In the genomic region with DNA sequence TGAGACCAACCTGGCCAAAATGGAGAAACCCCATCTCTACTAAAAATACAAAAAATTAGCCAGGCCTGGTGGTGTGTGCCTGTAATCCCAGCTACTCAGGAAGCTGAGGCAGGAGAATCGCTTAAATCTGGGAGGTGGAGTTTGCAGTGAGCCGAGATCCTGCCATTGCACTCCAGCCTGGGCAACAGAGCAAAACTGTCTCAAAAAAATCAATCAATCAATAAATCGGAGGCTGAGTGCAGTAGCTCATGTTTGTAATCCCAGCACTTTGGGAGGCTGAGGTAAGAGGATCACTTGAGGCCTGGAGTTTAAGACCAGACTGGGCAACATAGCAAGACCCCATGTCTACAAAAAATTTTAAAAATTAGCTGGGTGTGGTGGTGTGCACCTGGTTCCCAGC, we compare ENCODE assay signal across 2 cellular contexts.
TF ChIP-seq lines count a peak whose summit lies in the region.

No MANE protein-coding gene starts in this region.

TF ChIP-seq in WTC11, 78 proteins besides CTCF, POLR2A, EP300 and RAD21:
- peak; percentile 85; the same call in 1 of the 2 replicates for TF ChIP-seq ZNF416 (CRISPR knock-in tag; IDR thresholded peaks at IDR 0.05)
- TF ChIP-seq GTF2I (CRISPR knock-in tag; conservative IDR thresholded peaks at IDR 0.05) = peak; percentile 91
- TF ChIP-seq, protein P1, sequence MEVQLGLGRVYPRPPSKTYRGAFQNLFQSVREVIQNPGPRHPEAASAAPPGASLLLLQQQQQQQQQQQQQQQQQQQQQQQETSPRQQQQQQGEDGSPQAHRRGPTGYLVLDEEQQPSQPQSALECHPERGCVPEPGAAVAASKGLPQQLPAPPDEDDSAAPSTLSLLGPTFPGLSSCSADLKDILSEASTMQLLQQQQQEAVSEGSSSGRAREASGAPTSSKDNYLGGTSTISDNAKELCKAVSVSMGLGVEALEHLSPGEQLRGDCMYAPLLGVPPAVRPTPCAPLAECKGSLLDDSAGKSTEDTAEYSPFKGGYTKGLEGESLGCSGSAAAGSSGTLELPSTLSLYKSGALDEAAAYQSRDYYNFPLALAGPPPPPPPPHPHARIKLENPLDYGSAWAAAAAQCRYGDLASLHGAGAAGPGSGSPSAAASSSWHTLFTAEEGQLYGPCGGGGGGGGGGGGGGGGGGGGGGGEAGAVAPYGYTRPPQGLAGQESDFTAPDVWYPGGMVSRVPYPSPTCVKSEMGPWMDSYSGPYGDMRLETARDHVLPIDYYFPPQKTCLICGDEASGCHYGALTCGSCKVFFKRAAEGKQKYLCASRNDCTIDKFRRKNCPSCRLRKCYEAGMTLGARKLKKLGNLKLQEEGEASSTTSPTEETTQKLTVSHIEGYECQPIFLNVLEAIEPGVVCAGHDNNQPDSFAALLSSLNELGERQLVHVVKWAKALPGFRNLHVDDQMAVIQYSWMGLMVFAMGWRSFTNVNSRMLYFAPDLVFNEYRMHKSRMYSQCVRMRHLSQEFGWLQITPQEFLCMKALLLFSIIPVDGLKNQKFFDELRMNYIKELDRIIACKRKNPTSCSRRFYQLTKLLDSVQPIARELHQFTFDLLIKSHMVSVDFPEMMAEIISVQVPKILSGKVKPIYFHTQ (CRISPR knock-in tag; IDR thresholded peaks at IDR 0.05) = peak; percentile 85
- peak; percentile 92 for TF ChIP-seq NFATC4 (CRISPR knock-in tag; IDR thresholded peaks at IDR 0.05)
- TF ChIP-seq ZNF671 (CRISPR knock-in tag; IDR thresholded peaks at IDR 0.05) = peak; percentile 87
- TF ChIP-seq, protein P2, sequence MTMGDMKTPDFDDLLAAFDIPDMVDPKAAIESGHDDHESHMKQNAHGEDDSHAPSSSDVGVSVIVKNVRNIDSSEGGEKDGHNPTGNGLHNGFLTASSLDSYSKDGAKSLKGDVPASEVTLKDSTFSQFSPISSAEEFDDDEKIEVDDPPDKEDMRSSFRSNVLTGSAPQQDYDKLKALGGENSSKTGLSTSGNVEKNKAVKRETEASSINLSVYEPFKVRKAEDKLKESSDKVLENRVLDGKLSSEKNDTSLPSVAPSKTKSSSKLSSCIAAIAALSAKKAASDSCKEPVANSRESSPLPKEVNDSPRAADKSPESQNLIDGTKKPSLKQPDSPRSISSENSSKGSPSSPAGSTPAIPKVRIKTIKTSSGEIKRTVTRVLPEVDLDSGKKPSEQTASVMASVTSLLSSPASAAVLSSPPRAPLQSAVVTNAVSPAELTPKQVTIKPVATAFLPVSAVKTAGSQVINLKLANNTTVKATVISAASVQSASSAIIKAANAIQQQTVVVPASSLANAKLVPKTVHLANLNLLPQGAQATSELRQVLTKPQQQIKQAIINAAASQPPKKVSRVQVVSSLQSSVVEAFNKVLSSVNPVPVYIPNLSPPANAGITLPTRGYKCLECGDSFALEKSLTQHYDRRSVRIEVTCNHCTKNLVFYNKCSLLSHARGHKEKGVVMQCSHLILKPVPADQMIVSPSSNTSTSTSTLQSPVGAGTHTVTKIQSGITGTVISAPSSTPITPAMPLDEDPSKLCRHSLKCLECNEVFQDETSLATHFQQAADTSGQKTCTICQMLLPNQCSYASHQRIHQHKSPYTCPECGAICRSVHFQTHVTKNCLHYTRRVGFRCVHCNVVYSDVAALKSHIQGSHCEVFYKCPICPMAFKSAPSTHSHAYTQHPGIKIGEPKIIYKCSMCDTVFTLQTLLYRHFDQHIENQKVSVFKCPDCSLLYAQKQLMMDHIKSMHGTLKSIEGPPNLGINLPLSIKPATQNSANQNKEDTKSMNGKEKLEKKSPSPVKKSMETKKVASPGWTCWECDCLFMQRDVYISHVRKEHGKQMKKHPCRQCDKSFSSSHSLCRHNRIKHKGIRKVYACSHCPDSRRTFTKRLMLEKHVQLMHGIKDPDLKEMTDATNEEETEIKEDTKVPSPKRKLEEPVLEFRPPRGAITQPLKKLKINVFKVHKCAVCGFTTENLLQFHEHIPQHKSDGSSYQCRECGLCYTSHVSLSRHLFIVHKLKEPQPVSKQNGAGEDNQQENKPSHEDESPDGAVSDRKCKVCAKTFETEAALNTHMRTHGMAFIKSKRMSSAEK (CRISPR knock-in tag; IDR thresholded peaks at IDR 0.05; ENCODE audit: borderline replicate concordance) = peak; percentile 74; the same call in 1 of the 2 replicates
- TF ChIP-seq ZNF121 (CRISPR knock-in tag; IDR thresholded peaks at IDR 0.05) = peak; percentile 96
- TF ChIP-seq, protein P3, sequence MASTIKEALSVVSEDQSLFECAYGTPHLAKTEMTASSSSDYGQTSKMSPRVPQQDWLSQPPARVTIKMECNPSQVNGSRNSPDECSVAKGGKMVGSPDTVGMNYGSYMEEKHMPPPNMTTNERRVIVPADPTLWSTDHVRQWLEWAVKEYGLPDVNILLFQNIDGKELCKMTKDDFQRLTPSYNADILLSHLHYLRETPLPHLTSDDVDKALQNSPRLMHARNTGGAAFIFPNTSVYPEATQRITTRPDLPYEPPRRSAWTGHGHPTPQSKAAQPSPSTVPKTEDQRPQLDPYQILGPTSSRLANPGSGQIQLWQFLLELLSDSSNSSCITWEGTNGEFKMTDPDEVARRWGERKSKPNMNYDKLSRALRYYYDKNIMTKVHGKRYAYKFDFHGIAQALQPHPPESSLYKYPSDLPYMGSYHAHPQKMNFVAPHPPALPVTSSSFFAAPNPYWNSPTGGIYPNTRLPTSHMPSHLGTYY (CRISPR knock-in tag; IDR thresholded peaks at IDR 0.05) = peak; percentile 77; the same call in 1 of the 2 replicates
- TF ChIP-seq PRRX2 (CRISPR knock-in tag; IDR thresholded peaks at IDR 0.05) = peak; percentile 76; the same call in 1 of the 2 replicates
- TF ChIP-seq, protein P4, sequence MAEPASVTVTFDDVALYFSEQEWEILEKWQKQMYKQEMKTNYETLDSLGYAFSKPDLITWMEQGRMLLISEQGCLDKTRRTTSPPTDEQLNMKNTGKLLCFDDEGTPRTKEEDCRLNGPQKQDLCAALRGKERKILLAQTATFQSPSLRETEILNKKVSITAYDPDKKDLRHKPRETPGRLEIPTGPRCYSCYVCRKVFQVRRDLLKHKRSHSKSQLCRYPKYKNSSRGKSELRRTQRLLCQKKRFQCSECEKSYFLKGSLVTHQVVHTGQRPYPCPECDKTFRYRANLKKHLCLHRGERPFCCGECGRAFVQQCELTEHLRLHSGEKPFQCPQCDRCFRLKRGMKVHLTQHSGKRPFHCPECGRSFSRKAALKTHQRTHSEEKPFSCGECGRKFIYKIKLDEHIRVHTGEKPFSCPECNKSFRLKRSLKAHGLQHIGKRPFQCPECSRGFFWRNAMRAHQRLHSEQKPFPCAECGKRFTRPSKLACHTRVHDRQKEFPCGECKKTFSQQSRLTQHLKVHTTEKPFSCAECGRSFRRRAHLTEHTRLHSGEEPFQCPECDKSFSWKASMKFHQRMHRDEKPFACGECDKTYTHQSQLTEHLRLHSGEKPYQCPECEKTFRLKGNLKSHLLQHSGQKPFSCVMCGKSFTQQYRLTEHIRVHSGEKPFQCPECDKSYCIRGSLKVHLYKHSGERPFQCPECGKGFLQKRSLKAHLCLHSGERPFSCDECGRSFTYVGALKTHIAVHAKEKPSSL (CRISPR knock-in tag; conservative IDR thresholded peaks at IDR 0.05) = peak; percentile 85
- peak; percentile 38; the same call in 1 of the 2 replicates for TF ChIP-seq EMX1 (CRISPR knock-in tag; IDR thresholded peaks at IDR 0.05)
TF ChIP-seq in WTC11: peak in this region for 11; not testable (repeated sequence) for 67.

TF ChIP-seq in HepG2, 621 proteins besides CTCF, POLR2A, EP300 and RAD21:
- TF ChIP-seq, protein P5, sequence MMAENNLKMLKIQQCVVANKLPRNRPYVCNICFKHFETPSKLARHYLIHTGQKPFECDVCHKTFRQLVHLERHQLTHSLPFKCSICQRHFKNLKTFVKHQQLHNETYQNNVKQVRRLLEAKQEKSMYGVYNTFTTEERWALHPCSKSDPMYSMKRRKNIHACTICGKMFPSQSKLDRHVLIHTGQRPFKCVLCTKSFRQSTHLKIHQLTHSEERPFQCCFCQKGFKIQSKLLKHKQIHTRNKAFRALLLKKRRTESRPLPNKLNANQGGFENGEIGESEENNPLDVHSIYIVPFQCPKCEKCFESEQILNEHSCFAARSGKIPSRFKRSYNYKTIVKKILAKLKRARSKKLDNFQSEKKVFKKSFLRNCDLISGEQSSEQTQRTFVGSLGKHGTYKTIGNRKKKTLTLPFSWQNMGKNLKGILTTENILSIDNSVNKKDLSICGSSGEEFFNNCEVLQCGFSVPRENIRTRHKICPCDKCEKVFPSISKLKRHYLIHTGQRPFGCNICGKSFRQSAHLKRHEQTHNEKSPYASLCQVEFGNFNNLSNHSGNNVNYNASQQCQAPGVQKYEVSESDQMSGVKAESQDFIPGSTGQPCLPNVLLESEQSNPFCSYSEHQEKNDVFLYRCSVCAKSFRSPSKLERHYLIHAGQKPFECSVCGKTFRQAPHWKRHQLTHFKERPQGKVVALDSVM (CRISPR knock-in tag; IDR thresholded peaks at IDR 0.05) = peak; percentile 49; the same call in 1 of the 2 replicates
- peak; percentile 94 for TF ChIP-seq ZNF121 (CRISPR knock-in tag; IDR thresholded peaks at IDR 0.05)
